ENCODE assay signal across 24 cellular contexts in the genomic region with DNA sequence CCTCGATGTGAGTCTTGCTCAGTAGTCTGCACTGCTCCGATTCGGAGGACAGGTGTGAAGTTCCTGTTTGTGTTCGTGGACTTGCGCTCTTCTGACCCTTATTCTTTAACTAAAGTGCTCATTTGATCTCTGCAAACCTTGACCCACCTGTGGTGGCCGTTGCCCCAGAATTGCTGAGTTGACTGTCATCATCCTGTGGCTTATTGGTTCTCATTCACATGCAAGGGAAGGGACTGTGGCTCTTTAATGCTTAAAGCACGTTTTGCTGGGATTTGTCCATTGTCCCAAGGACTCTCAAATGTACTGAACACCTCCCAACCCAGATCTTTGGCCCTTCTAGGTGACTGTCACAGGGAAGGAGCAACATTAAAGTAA. TPM values are rescaled to one million over a fixed set of nuclear protein-coding genes. Genes with fewer than 3 reads are reported as not detected.
DNase-seq lines count a peak whose midpoint lies in the region; ATAC-seq, FAIRE-seq and TF ChIP-seq lines count a peak whose summit lies in the region.
"Had no signal": no experiment of that assay in that cellular context is flagged by ENCODE, and none has a peak within 500 bp of the region (broad histone marks: within the 10 kb centered on the region; RNA-seq: fewer than 3 reads in every experiment).

No MANE protein-coding gene starts in this region.

- H3K9me3 ChIP-seq in kidney (ENCODE audit: control insufficient read depth in 1 of 2, low read length in 2 of 2): no peaks in the 10 kb centered on the region
- H3K9me3 ChIP-seq in gastrocnemius medialis: no peaks in the 10 kb centered on the region
- no peaks in the 10 kb centered on the region for H3K9me3 ChIP-seq in transverse colon
- H3K9me3 ChIP-seq: BLaER1, Caco-2, MG63 had no signal

- no peak for TF ChIP-seq EP300 in transverse colon (IDR thresholded peaks at IDR 0.05; ENCODE audit: low read depth)

- H3K27ac Mint-ChIP-seq in chondrocyte (ENCODE audit: unreplicated experiment): no peak overlapping the region

- ATAC-seq in gastrocnemius medialis: no peak
- no peak for ATAC-seq in GM19035 (IDR thresholded peaks at IDR 0.05; ENCODE audit: unreplicated experiment)
- ATAC-seq: GM12878 had no signal

- H3K9ac ChIP-seq in kidney (ENCODE audit: low read length in 2 of 2): no peak overlapping the region
- H3K9ac ChIP-seq: BLaER1 had no signal

- peak; percentile 26 for DNase-seq in chondrocyte (ENCODE audit: low spot score)
- peak; percentile 26 for DNase-seq in kidney
- no peak for DNase-seq in gastrocnemius medialis
- DNase-seq in transverse colon: no peak
- no peak for DNase-seq in activated naive CD4-positive, alpha-beta T cell treated with anti-CD3 and anti-CD28 coated beads, Interleukin-2, amount 50 U/mL, for 16 hours
- no peak for DNase-seq in NCI-H1417 treated with DMSO at 0.1 percent for 48 hours (lab: John Stamatoyannopoulos, UW)
- DNase-seq: ACHN; Caco-2; CD4-positive, alpha-beta memory T cell; DMS 273 treated with DMSO at 0.1 percent for 48 hours; DND-41; MG63; NCI-H1092; NCI-H1436 treated with DMSO at 0.1 percent for 48 hours; NCI-H2029; NCI-H2227 treated with DMSO at 0.1 percent for 48 hours; NCI-H510A; NK-92 treated with Interleukin-12 subunit alpha and Interleukin-12 subunit beta, amount 100 ng/mL, for 24 hours; SHP77 treated with DMSO at 0.1 percent for 48 hours had no signal

- in situ Hi-C loops in gastrocnemius medialis (cut with MboI; ENCODE audit: low sequenced_read_pairs in 4 of 4): loop anchor here in 2 of 4 donors (25.0 kb wide), 1 partner anchor 619 kb away; the partner anchor contains the start of gene LYSMD4 (in 2 of the 2)
- in situ Hi-C loops in transverse colon (cut with MboI; ENCODE audit: low pct_ligation_motif_present in 1 of 4, low pct_unique_long_range_greater_than_20kb in 1 of 4, low sequenced_read_pairs in 3 of 4): no loop called here

- TF ChIP-seq POLR2A in gastrocnemius medialis (IDR thresholded peaks at IDR 0.05): no peak
- no peak for TF ChIP-seq POLR2A in transverse colon (IDR thresholded peaks at IDR 0.05)

- H3K27me3 ChIP-seq in gastrocnemius medialis: no peaks in the 10 kb centered on the region
- no peaks in the 10 kb centered on the region for H3K27me3 ChIP-seq in transverse colon
- H3K27me3 ChIP-seq: BLaER1, MG63 had no signal

- no peak for TF ChIP-seq CTCF in chondrocyte (IDR thresholded peaks at IDR 0.05)
- TF ChIP-seq CTCF in kidney (IDR thresholded peaks at IDR 0.05; ENCODE audit: borderline replicate concordance, extremely low read depth, insufficient read depth): no peak
- no peak for TF ChIP-seq CTCF in gastrocnemius medialis (IDR thresholded peaks at IDR 0.05 in 4 of 5, conservative IDR thresholded peaks at IDR 0.05 in 1 of 5)
- no peak for TF ChIP-seq CTCF in transverse colon (IDR thresholded peaks at IDR 0.05)

- H3K27me3 Mint-ChIP-seq in chondrocyte (ENCODE audit: low read depth): no peaks in the 10 kb centered on the region

- no peaks in the 10 kb centered on the region for H3K9me3 Mint-ChIP-seq in chondrocyte (ENCODE audit: low read depth)

- peaks cover 15% of the 10 kb centered on the region for H3K4me1 Mint-ChIP-seq in chondrocyte (ENCODE audit: low read depth)

- peaks cover 40% of the 10 kb centered on the region for H3K36me3 Mint-ChIP-seq in chondrocyte (ENCODE audit: low read depth)

- H3K27ac ChIP-seq in kidney (ENCODE audit: low read depth in 2 of 2, low read length in 2 of 2) (no peak overlapping the region), gastrocnemius medialis (peak overlapping the region; percentile 88 to 97 (median 94)), transverse colon (peak overlapping the region; percentile 47 to 92 (median 90))
- H3K27ac ChIP-seq: BLaER1, RWPE1 had no signal

- no peak overlapping the region for H3K4me3 Mint-ChIP-seq in chondrocyte (ENCODE audit: unreplicated experiment)
- H3K4me3 Mint-ChIP-seq: CD4-positive, alpha-beta memory T cell had no signal

- H3K4me3 ChIP-seq in kidney (ENCODE audit: low read length in 2 of 2) (no peak overlapping the region), gastrocnemius medialis (no peak overlapping the region), transverse colon (no peak overlapping the region)
- H3K4me3 ChIP-seq: BLaER1, GM12878, MG63 had no signal

- FAIRE-seq in kidney (lab: Jason Lieb, UNC): no peak
- FAIRE-seq: GM12878, H54 had no signal

- intact Hi-C loops in kidney (cut with DNase I): no loop called here
- intact Hi-C loops in gastrocnemius medialis (cut with DNase I; ENCODE audit: low total_unique reads): no loop called here
- intact Hi-C loops in transverse colon (cut with DNase I; ENCODE audit: low total_unique reads): no loop called here

- peaks cover 0 to 4% of the 10 kb centered on the region in 2 donors for H3K4me1 ChIP-seq in kidney (ENCODE audit: control insufficient read depth in 1 of 2, insufficient read depth in 1 of 2, low read depth in 1 of 2, low read length in 2 of 2)
- peaks cover 83 to 96% of the 10 kb centered on the region in 2 donors for H3K4me1 ChIP-seq in gastrocnemius medialis
- H3K4me1 ChIP-seq in transverse colon: peaks cover 6 to 29% (median 15%) of the 10 kb centered on the region in 4 donors
- H3K4me1 ChIP-seq: Caco-2 had no signal

- WGBS in transverse colon (ENCODE audit: low coverage in 1 of 2), 2 donors: 71 to 75% methylated on average over 5 to 7 of the region's 7 CpGs

- H3K36me3 ChIP-seq in kidney (ENCODE audit: control insufficient read depth in 1 of 2, insufficient read depth in 2 of 2, low read length in 2 of 2) (no peaks in the 10 kb centered on the region), gastrocnemius medialis (no peaks in the 10 kb centered on the region), transverse colon (no peaks in the 10 kb centered on the region)
- H3K36me3 ChIP-seq: BLaER1 had no signal

RNA-seq across cellular contexts. Expression of gene SYNM, which starts 13.4 kb away (rescaled TPM):
- total RNA-seq in chondrocyte: 13.2 to 23.4 TPM (median 22.1 TPM) in 3 replicates
- 23.2 TPM for total RNA-seq in kidney
- polyA plus RNA-seq in kidney (ENCODE audit: insufficient read depth, low read depth, low replicate concordance): 4.5 TPM
- total RNA-seq in gastrocnemius medialis: 100 to 1,000 TPM; 200 to 308 (median 266) TPM
- 100 to 1,000 TPM in 2 of 4 donors, 10 to 100 TPM in 2; 98.3 to 414 (median 158) TPM for total RNA-seq in transverse colon

Comparison
In these comparisons a context has a peak if more than half of its experiments do, and no peak if none do; other contexts are left out.
1. DNase-seq: peak in chondrocyte (single experiment) and kidney (single experiment); none in gastrocnemius medialis (0 of 2), transverse colon (single experiment), activated naive CD4-positive, alpha-beta T cell treated with anti-CD3 and anti-CD28 coated beads, Interleukin-2, amount 50 U/mL, for 16 hours (single experiment) and NCI-H1417 treated with DMSO at 0.1 percent for 48 hours (single experiment).
2. H3K27ac ChIP-seq: peak in gastrocnemius medialis (4 of 4) and transverse colon (4 of 4); none in kidney (0 of 2).